ENCODE assay signal across 13 cellular contexts in genomic region chr7:51028128-51028830, GRCh38.
"Had no signal": no experiment of that assay in that cellular context is flagged by ENCODE, and none has a peak within 500 bp of the region (broad histone marks: within the 10 kb centered on the region; RNA-seq: fewer than 3 reads in every experiment).

No MANE protein-coding gene starts in this region.

- H3K27ac ChIP-seq: sigmoid colon, testis, WERI-Rb-1 had no signal

- H3K4me1 ChIP-seq: sigmoid colon, testis had no signal

- H3K9me3 Mint-ChIP-seq: activated CD4-positive, alpha-beta T cell treated with anti-CD3 and anti-CD28 coated beads, Interleukin-2, amount 10 ng/mL, durations not matched to agents 24 days and 14 days; activated naive CD4-positive, alpha-beta T cell treated with anti-CD3 and anti-CD28 coated beads, Interleukin-2, amount 50 U/mL, for 24 hours; activated T-helper 2 cell treated with anti-CD3 and anti-CD28 coated beads, Interferon-gamma antibody, Interleukin-2, Interleukin-4, amounts not matched to agents 10 μg/mL and 5 μg/mL and 100 μg/mL, durations not matched to agents 14 hours and 24 hours and 36 hours; natural killer cell treated with Interleukin-12 subunit alpha and Interleukin-12 subunit beta and Interleukin-15 and Interleukin-18, amount 100 ng/mL, for 72 hours; stimulated activated naive CD8-positive, alpha-beta T cell treated with anti-CD3 and anti-CD28 coated beads, Interleukin-15, Interleukin-2, amounts not matched to agents 100 ng/mL and 50 ng/mL, for 24 hours had no signal

- H3K4me3 ChIP-seq: sigmoid colon, testis had no signal

- H3K4me3 Mint-ChIP-seq: activated CD4-positive, alpha-beta T cell treated with anti-CD3 and anti-CD28 coated beads, Interleukin-2, amount 10 ng/mL, durations not matched to agents 24 days and 14 days; activated naive CD4-positive, alpha-beta T cell treated with anti-CD3 and anti-CD28 coated beads, Interleukin-2, amount 50 U/mL, for 24 hours; natural killer cell treated with Interleukin-12 subunit alpha and Interleukin-12 subunit beta and Interleukin-15 and Interleukin-18, amount 100 ng/mL, for 72 hours; stimulated activated naive CD8-positive, alpha-beta T cell treated with anti-CD3 and anti-CD28 coated beads, Interleukin-15, Interleukin-2, amounts not matched to agents 100 ng/mL and 50 ng/mL, for 24 hours had no signal

- H3K36me3 Mint-ChIP-seq: activated naive CD4-positive, alpha-beta T cell treated with anti-CD3 and anti-CD28 coated beads, Interleukin-2, amount 50 U/mL, for 24 hours; natural killer cell treated with Interleukin-12 subunit alpha and Interleukin-12 subunit beta and Interleukin-15 and Interleukin-18, amount 100 ng/mL, for 72 hours had no signal

- DNase-seq: activated CD4-positive, alpha-beta T cell treated with anti-CD3 and anti-CD28 coated beads, Interleukin-2, amount 10 ng/mL, durations not matched to agents 24 days and 14 days; amygdala; hypothalamus; sigmoid colon; stimulated activated CD4-positive, alpha-beta T cell treated with anti-CD3 and anti-CD28 coated beads, Interleukin-2, amount 100 ng/mL, for 48 hours; T-helper 1 cell; testis; WERI-Rb-1 had no signal

- ATAC-seq: esophagus mucosa had no signal

- H3K27ac Mint-ChIP-seq: activated CD4-positive, alpha-beta T cell treated with anti-CD3 and anti-CD28 coated beads, Interleukin-2, amount 10 ng/mL, durations not matched to agents 24 days and 14 days; activated naive CD4-positive, alpha-beta T cell treated with anti-CD3 and anti-CD28 coated beads, Interleukin-2, amount 50 U/mL, for 24 hours; activated T-helper 2 cell treated with anti-CD3 and anti-CD28 coated beads, Interferon-gamma antibody, Interleukin-2, Interleukin-4, amounts not matched to agents 10 μg/mL and 5 μg/mL and 100 μg/mL, durations not matched to agents 14 hours and 24 hours and 36 hours; natural killer cell treated with Interleukin-12 subunit alpha and Interleukin-12 subunit beta and Interleukin-15 and Interleukin-18, amount 100 ng/mL, for 72 hours; stimulated activated naive CD8-positive, alpha-beta T cell treated with anti-CD3 and anti-CD28 coated beads, Interleukin-15, Interleukin-2, amounts not matched to agents 100 ng/mL and 50 ng/mL, for 24 hours had no signal

- H3K27me3 ChIP-seq: sigmoid colon, testis had no signal

- H3K36me3 ChIP-seq: sigmoid colon had no signal

- H3K27me3 Mint-ChIP-seq: activated CD4-positive, alpha-beta T cell treated with anti-CD3 and anti-CD28 coated beads, Interleukin-2, amount 10 ng/mL, durations not matched to agents 24 days and 14 days; activated naive CD4-positive, alpha-beta T cell treated with anti-CD3 and anti-CD28 coated beads, Interleukin-2, amount 50 U/mL, for 24 hours; stimulated activated naive CD8-positive, alpha-beta T cell treated with anti-CD3 and anti-CD28 coated beads, Interleukin-15, Interleukin-2, amounts not matched to agents 100 ng/mL and 50 ng/mL, for 24 hours had no signal

- H3K9me3 ChIP-seq: sigmoid colon, testis had no signal

- H3K4me1 Mint-ChIP-seq: activated CD4-positive, alpha-beta T cell treated with anti-CD3 and anti-CD28 coated beads, Interleukin-2, amount 10 ng/mL, durations not matched to agents 24 days and 14 days; activated naive CD4-positive, alpha-beta T cell treated with anti-CD3 and anti-CD28 coated beads, Interleukin-2, amount 50 U/mL, for 24 hours had no signal
